6 cellular contexts compared by ENCODE assay signal in the genomic region with DNA sequence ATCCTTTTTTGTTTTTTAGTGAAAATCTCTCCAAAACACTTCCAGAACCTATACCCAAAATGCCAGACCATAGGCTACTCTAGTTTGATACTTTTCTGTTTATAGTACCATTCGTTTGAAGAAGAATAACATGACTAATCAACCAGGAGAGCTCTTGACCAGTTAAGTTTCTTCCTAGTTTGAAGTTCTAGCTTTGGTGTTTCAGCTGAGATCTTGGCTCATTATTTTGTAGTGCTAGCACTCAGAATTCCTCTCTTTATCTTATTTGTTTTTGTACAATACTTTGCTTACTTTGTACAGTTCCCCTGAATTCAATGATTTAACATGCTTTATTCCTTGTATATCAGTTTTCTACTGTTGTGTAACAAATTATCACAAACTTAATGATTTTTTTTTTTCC.
"Had no signal": no experiment of that assay in that cellular context is flagged by ENCODE, and none has a peak within 500 bp of the region (broad histone marks: within the 10 kb centered on the region; RNA-seq: fewer than 3 reads in every experiment).

No MANE protein-coding gene starts in this region.

- ATAC-seq: GM23338, HepG2 had no signal

- H3K27ac ChIP-seq: HL-60, KMS-11 had no signal

- DNase-seq: H9, HFFc6 had no signal

- H3K4me3 ChIP-seq: GM23338 had no signal
